ENCODE assay signal across 7 cellular contexts in genomic region chr19:46785054-46785979, GRCh38.
DNase-seq lines count a peak whose midpoint lies in the region; ATAC-seq and TF ChIP-seq lines count a peak whose summit lies in the region.

No MANE protein-coding gene starts in this region.

- peak; percentile 37 for DNase-seq in HCEC 1CT
- DNase-seq in glomerular visceral epithelial cell (ENCODE audit: extremely low spot score): peak; percentile 92
- no peak for DNase-seq in DMS79 (lab: John Stamatoyannopoulos, UW)
- no peak for DNase-seq in putamen (ENCODE audit: low spot score)
- DNase-seq in COLO829 (ENCODE audit: low spot score): no peak

- H3K36me3 Mint-ChIP-seq in stimulated activated memory B cell treated with anti-CD40 and anti-IgM and Interleukin-4, amounts not matched to agents 10 μg/mL and 1 μg/mL and 100 μg/mL, for 72 hours: peaks cover 40% of the 10 kb centered on the region

- peak overlapping the region; percentile 89 for H3K27ac ChIP-seq in VCaP

- no peaks in the 10 kb centered on the region for H3K9me3 Mint-ChIP-seq in stimulated activated memory B cell treated with anti-CD40 and anti-IgM and Interleukin-4, amounts not matched to agents 10 μg/mL and 1 μg/mL and 100 μg/mL, for 72 hours

- H3K27ac Mint-ChIP-seq in stimulated activated memory B cell treated with anti-CD40 and anti-IgM and Interleukin-4, amounts not matched to agents 10 μg/mL and 1 μg/mL and 100 μg/mL, for 72 hours: peak overlapping the region; percentile 97

- no peak for ATAC-seq in stimulated activated memory B cell treated with anti-CD40 and anti-IgM and Interleukin-4, amounts not matched to agents 10 μg/mL and 1 μg/mL and 100 μg/mL, for 72 hours

- H3K4me3 Mint-ChIP-seq in stimulated activated memory B cell treated with anti-CD40 and anti-IgM and Interleukin-4, amounts not matched to agents 10 μg/mL and 1 μg/mL and 100 μg/mL, for 72 hours: peak overlapping the region; percentile 97

- TF ChIP-seq CTCF in VCaP (conservative IDR thresholded peaks at IDR 0.05): no peak

- peaks cover 53% of the 10 kb centered on the region for H3K4me1 Mint-ChIP-seq in stimulated activated memory B cell treated with anti-CD40 and anti-IgM and Interleukin-4, amounts not matched to agents 10 μg/mL and 1 μg/mL and 100 μg/mL, for 72 hours

- H3K27me3 Mint-ChIP-seq in stimulated activated memory B cell treated with anti-CD40 and anti-IgM and Interleukin-4, amounts not matched to agents 10 μg/mL and 1 μg/mL and 100 μg/mL, for 72 hours: no peaks in the 10 kb centered on the region

Comparison
In these comparisons a context has a peak if more than half of its experiments do, and no peak if none do; other contexts are left out.
1. DNase-seq: peak in HCEC 1CT (single experiment) and glomerular visceral epithelial cell (single experiment); none in DMS79 (single experiment), putamen (single experiment) and COLO829 (single experiment).